Comparison of ENCODE assay signal across 22 cellular contexts in genomic region chr13:22227895-22228294, GRCh38.
DNase-seq lines count a peak whose midpoint lies in the region; ATAC-seq and TF ChIP-seq lines count a peak whose summit lies in the region.
"Had no signal": no experiment of that assay in that cellular context is flagged by ENCODE, and none has a peak within 500 bp of the region (broad histone marks: within the 10 kb centered on the region; RNA-seq: fewer than 3 reads in every experiment).

No MANE protein-coding gene starts in this region.

- no peaks in the 10 kb centered on the region for H3K27me3 Mint-ChIP-seq in memory B cell
- H3K27me3 Mint-ChIP-seq: CD4-positive, alpha-beta memory T cell; dendritic cell treated with granulocyte-macrophage colony-stimulating factor and Interleukin-4, amounts not matched to agents 40 ng/mL and 50 ng/mL, for 4 days had no signal

- no peak for TF ChIP-seq POLR2A in GM18505 (IDR thresholded peaks at IDR 0.05; ENCODE audit: borderline replicate concordance, extremely low read depth, insufficient read depth, insufficient read length)

- H3K36me3 Mint-ChIP-seq in memory B cell: no peaks in the 10 kb centered on the region
- H3K36me3 Mint-ChIP-seq: CD4-positive, alpha-beta memory T cell had no signal

- H3K27ac Mint-ChIP-seq in memory B cell: no peak overlapping the region
- H3K27ac Mint-ChIP-seq: activated naive CD4-positive, alpha-beta T cell treated with anti-CD3 and anti-CD28 coated beads for 36 hours; activated T-cell treated with anti-CD3 and anti-CD28 coated beads, Interleukin-2, amount 50 U/mL, for 72 hours; CD4-positive, alpha-beta memory T cell; dendritic cell treated with granulocyte-macrophage colony-stimulating factor and Interleukin-4, amounts not matched to agents 40 ng/mL and 50 ng/mL, for 4 days; naive thymus-derived CD8-positive, alpha-beta T cell had no signal

- H3K4me3 Mint-ChIP-seq in memory B cell: no peak overlapping the region
- H3K4me3 Mint-ChIP-seq: activated naive CD4-positive, alpha-beta T cell treated with anti-CD3 and anti-CD28 coated beads for 36 hours; activated T-cell treated with anti-CD3 and anti-CD28 coated beads, Interleukin-2, amount 50 U/mL, for 72 hours; CD4-positive, alpha-beta memory T cell; dendritic cell treated with granulocyte-macrophage colony-stimulating factor and Interleukin-4, amounts not matched to agents 40 ng/mL and 50 ng/mL, for 4 days; naive thymus-derived CD8-positive, alpha-beta T cell had no signal

- ATAC-seq in GM18505 (IDR thresholded peaks at IDR 0.05; ENCODE audit: unreplicated experiment): peak; percentile 74
- peak; percentile 61 for ATAC-seq in GM21528 (IDR thresholded peaks at IDR 0.05; ENCODE audit: low FRiP score, unreplicated experiment)
- ATAC-seq in memory B cell (ENCODE audit: low read depth): peak; percentile 74
- ATAC-seq: activated T-cell treated with anti-CD3 and anti-CD28 coated beads, Interleukin-2, amount 50 U/mL, for 72 hours; left lobe of liver; naive thymus-derived CD8-positive, alpha-beta T cell; Right ventricle myocardium inferior; stimulated activated naive CD8-positive, alpha-beta T cell treated with anti-CD3 and anti-CD28 coated beads, Interleukin-15, Interleukin-2, amounts not matched to agents 100 U/mL and 50 U/mL, for 24 hours had no signal

- DNase-seq in KG1 (lab: John Stamatoyannopoulos, UW) (peak; percentile 15), memory B cell (ENCODE audit: low spot score in 2 of 2) (no peak), iPS-NIHi7 (ENCODE audit: extremely low spot score) (no peak), HUDEP-2 (lab: John Stamatoyannopoulos, UW; ENCODE audit: unreplicated experiment in 76 of 76) (no peak), T-helper 9 cell (no peak), NCI-H82 (lab: John Stamatoyannopoulos, UW) (no peak)
- DNase-seq: activated CD4-positive, alpha-beta T cell treated with anti-CD3 and anti-CD28 coated beads for 1 hour; activated naive CD4-positive, alpha-beta T cell treated with anti-CD3 and anti-CD28 coated beads for 36 hours; activated T-cell treated with anti-CD3 and anti-CD28 coated beads, Interleukin-2, amount 50 U/mL, for 72 hours; CD4-positive, alpha-beta memory T cell; DMS 273 treated with DMSO at 0.1 percent for 48 hours; glutamatergic neuron; naive thymus-derived CD8-positive, alpha-beta T cell; NCI-H146; stimulated activated CD4-positive, alpha-beta T cell treated with anti-CD3 and anti-CD28 coated beads, Interleukin-4, amount 100 ng/mL, for 1 hour; stimulated activated naive CD8-positive, alpha-beta T cell treated with anti-CD3 and anti-CD28 coated beads, Interleukin-15, Interleukin-2, amounts not matched to agents 100 U/mL and 50 U/mL, for 24 hours; thyroid gland had no signal

- H3K9me3 Mint-ChIP-seq in memory B cell: peaks cover 4% of the 10 kb centered on the region
- H3K9me3 Mint-ChIP-seq: activated naive CD4-positive, alpha-beta T cell treated with anti-CD3 and anti-CD28 coated beads for 36 hours; CD4-positive, alpha-beta memory T cell; dendritic cell treated with granulocyte-macrophage colony-stimulating factor and Interleukin-4, amounts not matched to agents 40 ng/mL and 50 ng/mL, for 4 days had no signal

- peaks cover 7% of the 10 kb centered on the region for H3K4me1 Mint-ChIP-seq in memory B cell
